ENCODE assay signal across 8 cellular contexts in genomic region chr7:148962823-148963582, GRCh38.
DNase-seq lines count a peak whose midpoint lies in the region; ATAC-seq, FAIRE-seq and TF ChIP-seq lines count a peak whose summit lies in the region.

No MANE protein-coding gene starts in this region.

- H3K36me3 ChIP-seq in kidney (ENCODE audit: control insufficient read depth in 1 of 2, insufficient read depth in 2 of 2, low read length in 2 of 2) = no peaks in the 10 kb centered on the region

- peak; percentile 44 for FAIRE-seq in kidney (lab: Jason Lieb, UNC)

- peak overlapping the region in 1 of 2 donors; percentile 49 for H3K9ac ChIP-seq in kidney (ENCODE audit: low read length in 2 of 2)

- TF ChIP-seq CTCF in VCaP (conservative IDR thresholded peaks at IDR 0.05) (peak; percentile 89), kidney (IDR thresholded peaks at IDR 0.05; ENCODE audit: borderline replicate concordance, extremely low read depth, insufficient read depth) (peak; percentile 87)

- peak overlapping the region; percentile 77 to 86 for H3K4me3 ChIP-seq in kidney (ENCODE audit: low read length in 2 of 2)

- DNase-seq in Right ventricle myocardium inferior (ENCODE audit: missing footprints) = peak; percentile 77
- no peak for DNase-seq in cardiac septum (ENCODE audit: low spot score)
- DNase-seq in NCI-H2081 treated with DMSO at 0.1 percent for 48 hours (lab: John Stamatoyannopoulos, UW) = peak; percentile 79
- DNase-seq in cerebellar cortex (ENCODE audit: low spot score) = peak; percentile 90
- peak; percentile 77 for DNase-seq in kidney
- DNase-seq in stimulated activated CD4-positive, alpha-beta T cell treated with anti-CD3 and anti-CD28 coated beads, Interleukin-12 subunit alpha, Interleukin-12 subunit beta, amount 100 ng/mL, for 48 hours (ENCODE audit: low read depth in 2 of 3, low spot score in 1 of 3) = peak in 2 of 3 donors; percentile 52 to 63

- intact Hi-C loops in Right ventricle myocardium inferior (cut with DNase I) (loop anchor here (1.0 to 10.0 kb wide), 5 partner anchors 81 to 698 kb away; partner anchors contain the start of genes CUL1 and EZH2), cardiac septum (cut with DNase I) (loop anchor here (2.0 to 10.0 kb wide), 4 partner anchors 106 to 461 kb away; no protein-coding TSS in a partner anchor), kidney (cut with DNase I) (no loop called here)

- H3K4me1 ChIP-seq in kidney (ENCODE audit: control insufficient read depth in 1 of 2, insufficient read depth in 1 of 2, low read depth in 1 of 2, low read length in 2 of 2) = peaks cover 0 to 4% of the 10 kb centered on the region in 2 donors

- no peaks in the 10 kb centered on the region for H3K9me3 ChIP-seq in kidney (ENCODE audit: control insufficient read depth in 1 of 2, low read length in 2 of 2)

- ATAC-seq in Right ventricle myocardium inferior (peak; percentile 86), HG02885 (IDR thresholded peaks at IDR 0.05; ENCODE audit: poor library complexity, unreplicated experiment) (peak; percentile 69)

- H3K27ac ChIP-seq in VCaP (peak overlapping the region; percentile 82), kidney (ENCODE audit: low read depth in 2 of 2, low read length in 2 of 2) (peak overlapping the region in 1 of 2 donors; percentile 39)
